Comparison of ENCODE assay signal across 10 cellular contexts in the genomic region with DNA sequence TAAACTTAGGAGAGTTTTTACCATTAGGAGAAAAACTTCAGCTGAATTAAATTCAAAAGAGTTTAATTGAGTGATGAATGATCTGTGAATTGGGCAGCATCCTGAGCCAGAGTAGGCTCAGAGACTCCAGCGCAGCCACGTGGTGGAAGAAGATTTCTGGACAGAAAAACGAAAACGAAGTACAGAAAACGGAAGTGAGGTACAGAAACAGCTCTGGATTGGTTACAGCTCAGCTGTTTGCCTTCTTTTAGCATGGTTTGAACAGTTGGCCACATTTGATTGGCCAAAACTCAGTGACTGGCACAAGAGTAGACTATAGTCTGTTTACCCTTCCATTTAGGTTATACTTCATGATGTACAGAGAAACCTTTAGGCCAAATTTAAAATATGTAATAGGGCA.
DNase-seq lines count a peak whose midpoint lies in the region; ATAC-seq, FAIRE-seq and TF ChIP-seq lines count a peak whose summit lies in the region.
"Had no signal": no experiment of that assay in that cellular context is flagged by ENCODE, and none has a peak within 500 bp of the region (broad histone marks: within the 10 kb centered on the region; RNA-seq: fewer than 3 reads in every experiment).

No MANE protein-coding gene starts in this region.

- ATAC-seq in HG02642 (IDR thresholded peaks at IDR 0.05; ENCODE audit: poor library complexity, unreplicated experiment) = no peak

- H3K18ac ChIP-seq in trophoblast cell (ENCODE audit: low read length) = no peak overlapping the region

- FAIRE-seq in HTR-8/SVneo (lab: Jason Lieb, UNC) = no peak

- no CpG with 5 or more reads among the region's 5 CpGs for WGBS in trophoblast cell (ENCODE audit: extremely low coverage, insufficient coverage, insufficient read length)

- H3K36me3 ChIP-seq in OCI-LY3 (replicated peaks; ENCODE audit: low read depth, low read length) (no peaks in the 10 kb centered on the region), trophoblast cell (ENCODE audit: control insufficient read depth in 1 of 2, insufficient read depth in 2 of 2, low read length in 2 of 2) (no peaks in the 10 kb centered on the region)

- peak overlapping the region; percentile 53 for H3K14ac ChIP-seq in trophoblast cell (ENCODE audit: low read length)

- no peak overlapping the region for H2AK5ac ChIP-seq in trophoblast cell (ENCODE audit: low read length)

- H3K27ac ChIP-seq in OCI-LY3 (ENCODE audit: low read length) = no peak overlapping the region
- H3K27ac ChIP-seq in trophoblast cell (ENCODE audit: low read depth, low read length) = peak overlapping the region; percentile 8

- no peak overlapping the region for H2BK5ac ChIP-seq in trophoblast cell (ENCODE audit: low read depth, low read length, poor library complexity)

- H3K4me1 ChIP-seq in OCI-LY3 (ENCODE audit: low read length) (peaks cover 19% of the 10 kb centered on the region), trophoblast cell (ENCODE audit: control insufficient read depth in 1 of 2, insufficient read depth in 2 of 2, low read length in 2 of 2) (peaks cover 13 to 26% of the 10 kb centered on the region in 2 experiments)

- H4K8ac ChIP-seq in trophoblast cell (ENCODE audit: low read depth, low read length) = no peak overlapping the region

- H3K79me2 ChIP-seq in OCI-LY3 (ENCODE audit: low read length) (no peaks in the 10 kb centered on the region), trophoblast cell (ENCODE audit: control insufficient read depth, insufficient read depth, low read length, poor library complexity) (no peaks in the 10 kb centered on the region)

- no peak overlapping the region for H3K23ac ChIP-seq in trophoblast cell (ENCODE audit: low read length)

- peaks cover 35% of the 10 kb centered on the region for H3K79me1 ChIP-seq in trophoblast cell (ENCODE audit: low read length)

- H3K27me3 ChIP-seq in OCI-LY3 (ENCODE audit: low read depth, low read length) = no peaks in the 10 kb centered on the region
- no peaks in the 10 kb centered on the region for H3K27me3 ChIP-seq in trophoblast cell (ENCODE audit: insufficient read depth, low read length)

- H3K4me3 ChIP-seq in OCI-LY3 (ENCODE audit: low read length) (no peak overlapping the region), epithelial cell of esophagus (ENCODE audit: low read length) (no peak overlapping the region), trophoblast cell (ENCODE audit: low read depth, low read length) (no peak overlapping the region)

- H2BK12ac ChIP-seq in trophoblast cell (ENCODE audit: low read length) = peak overlapping the region; percentile 21

- DNase-seq in Ammon's horn (ENCODE audit: low spot score) (peak; percentile 67), epithelial cell of esophagus (ENCODE audit: low read depth) (peak; percentile 22), trophoblast cell (no peak), HTR-8/SVneo (ENCODE audit: insufficient read length, low spot score) (no peak), retina (no peak)
- no peak for DNase-seq in activated CD4-positive, CD25-positive, alpha-beta regulatory T cell (lab: John Stamatoyannopoulos, UW)
- DNase-seq: activated naive CD4-positive, alpha-beta T cell; NCI-H1436 treated with DMSO at 0.1 percent for 48 hours had no signal

- no peak overlapping the region for H3K4ac ChIP-seq in trophoblast cell (ENCODE audit: low read depth, low read length)

- peak; percentile 28 for TF ChIP-seq CTCF in OCI-LY3 (IDR thresholded peaks at IDR 0.05; ENCODE audit: low read depth, low read length)
- TF ChIP-seq CTCF in epithelial cell of esophagus (IDR thresholded peaks at IDR 0.05; ENCODE audit: insufficient read depth, low read depth, low read length, missing control alignments) = no peak

- no peak overlapping the region for H4K12ac ChIP-seq in trophoblast cell (ENCODE audit: low read depth, low read length)

- H2BK120ac ChIP-seq in trophoblast cell (ENCODE audit: insufficient read depth, low read length, poor library complexity) = peak overlapping the region; percentile 76

- no peak overlapping the region for H3K4me2 ChIP-seq in OCI-LY3 (ENCODE audit: low read length)
- H3K4me2 ChIP-seq in trophoblast cell (ENCODE audit: low read length) = no peak overlapping the region

- H4K20me1 ChIP-seq in OCI-LY3 (ENCODE audit: insufficient read depth, low read length) = no peaks in the 10 kb centered on the region

- H4K91ac ChIP-seq in trophoblast cell (ENCODE audit: low read depth, low read length) = peak overlapping the region; percentile 35

- H3K9ac ChIP-seq in OCI-LY3 (ENCODE audit: low read length) = no peak overlapping the region
- no peak overlapping the region for H3K9ac ChIP-seq in trophoblast cell (ENCODE audit: low read length)

- H3K9me3 ChIP-seq in OCI-LY3 (ENCODE audit: insufficient read depth, low read length) (no peaks in the 10 kb centered on the region), trophoblast cell (ENCODE audit: insufficient read depth, low read depth, low read length) (no peaks in the 10 kb centered on the region)

- H2AFZ ChIP-seq in OCI-LY3 (ENCODE audit: low read depth, low read length) (peak overlapping the region; percentile 76; the same call in 1 of the 2 replicates), trophoblast cell (ENCODE audit: insufficient read depth, low read length, poor library complexity) (no peak overlapping the region)

Comparison
In these comparisons a context has a peak if more than half of its experiments do, and no peak if none do; other contexts are left out.
1. DNase-seq: peak in Ammon's horn (single experiment) and epithelial cell of esophagus (single experiment); none in trophoblast cell (0 of 2), HTR-8/SVneo (single experiment), retina (single experiment) and activated CD4-positive, CD25-positive, alpha-beta regulatory T cell (0 of 4).